Comparison of ENCODE assay signal across 1 cellular context in genomic region chr9:131035548-131035947, GRCh38.
A peak's percentile ranks its signal among the peaks of the same experiment; 100 is the strongest.
TF ChIP-seq lines count a peak whose summit lies in the region.

No MANE protein-coding gene starts in this region.

TF ChIP-seq in K562, 482 proteins besides CTCF, POLR2A, EP300 and RAD21 (continued from another document):
- TF ChIP-seq, protein P1, sequence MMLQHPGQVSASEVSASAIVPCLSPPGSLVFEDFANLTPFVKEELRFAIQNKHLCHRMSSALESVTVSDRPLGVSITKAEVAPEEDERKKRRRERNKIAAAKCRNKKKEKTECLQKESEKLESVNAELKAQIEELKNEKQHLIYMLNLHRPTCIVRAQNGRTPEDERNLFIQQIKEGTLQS (IDR thresholded peaks at IDR 0.05): no peak
- TF ChIP-seq, protein P1 (CRISPR knock-in tag; conservative IDR thresholded peaks at IDR 0.05): peak; percentile 28; the same call in 1 of the 2 replicates
- TF ChIP-seq, protein P2, sequence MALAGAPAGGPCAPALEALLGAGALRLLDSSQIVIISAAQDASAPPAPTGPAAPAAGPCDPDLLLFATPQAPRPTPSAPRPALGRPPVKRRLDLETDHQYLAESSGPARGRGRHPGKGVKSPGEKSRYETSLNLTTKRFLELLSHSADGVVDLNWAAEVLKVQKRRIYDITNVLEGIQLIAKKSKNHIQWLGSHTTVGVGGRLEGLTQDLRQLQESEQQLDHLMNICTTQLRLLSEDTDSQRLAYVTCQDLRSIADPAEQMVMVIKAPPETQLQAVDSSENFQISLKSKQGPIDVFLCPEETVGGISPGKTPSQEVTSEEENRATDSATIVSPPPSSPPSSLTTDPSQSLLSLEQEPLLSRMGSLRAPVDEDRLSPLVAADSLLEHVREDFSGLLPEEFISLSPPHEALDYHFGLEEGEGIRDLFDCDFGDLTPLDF (CRISPR knock-in tag; IDR thresholded peaks at IDR 0.05): peak; percentile 53; the same call in 1 of the 2 replicates
- TF ChIP-seq NFYB (IDR thresholded peaks at IDR 0.05; ENCODE audit: extremely low read depth, insufficient read length): no peak
